23 cellular contexts compared by ENCODE assay signal in the genomic region with DNA sequence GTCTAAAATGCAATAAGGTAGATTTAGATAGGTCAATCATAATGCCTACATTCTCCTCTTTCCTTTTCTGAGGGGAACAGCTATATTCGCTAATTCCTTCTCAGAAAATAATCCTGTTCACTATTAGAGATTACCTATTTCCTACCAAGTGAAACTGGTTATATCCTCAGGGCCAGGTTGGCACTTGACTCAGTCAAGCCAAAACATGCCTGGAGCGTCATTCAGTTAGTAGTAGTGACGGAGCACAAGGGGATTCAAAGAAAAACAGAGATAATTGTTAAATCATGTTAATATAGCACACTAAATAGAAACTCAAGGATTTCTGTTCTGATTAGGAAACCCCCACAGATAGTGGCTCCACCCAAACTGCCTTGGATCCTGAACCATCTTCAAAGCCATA.
"Had no signal": no experiment of that assay in that cellular context is flagged by ENCODE, and none has a peak within 500 bp of the region (broad histone marks: within the 10 kb centered on the region; RNA-seq: fewer than 3 reads in every experiment).

No MANE protein-coding gene starts in this region.

- DNase-seq: activated CD4-positive, alpha-beta T cell treated with anti-CD3 and anti-CD28 coated beads for 4 hours; activated CD8-positive, alpha-beta memory T cell treated with anti-CD3 and anti-CD28 coated beads, Interleukin-2, amount 50 U/mL, for 48 hours; activated CD8-positive, alpha-beta T cell treated with anti-CD3 and anti-CD28 coated beads for 36 hours; activated naive CD4-positive, alpha-beta T cell; activated T-cell treated with anti-CD3 and anti-CD28 coated beads, Interleukin-2, amount 50 U/mL, for 1 hour; brain microvascular endothelial cell; caudate nucleus; IMR-90; Kasumi-1; KBM-7; NCI-H1048; NCI-H1417 treated with DMSO at 0.1 percent for 48 hours; NCI-H1694 treated with DMSO at 0.1 percent for 48 hours; NCI-H2029 treated with DMSO at 0.1 percent for 48 hours; NCI-H226; NCI-H526; NCI-H774; NK-92 treated with Interleukin-12 subunit alpha and Interleukin-12 subunit beta, amount 100 ng/mL, for 24 hours; OCI-M1; RPMI8226; SHP77; SW 1271 had no signal

- H3K27me3 ChIP-seq: brain microvascular endothelial cell, SJSA1 had no signal

- H3K27ac ChIP-seq: brain microvascular endothelial cell, SJSA1 had no signal

- H3K4me3 ChIP-seq: SJSA1 had no signal

- H3K4me1 ChIP-seq: SJSA1 had no signal

- H3K36me3 ChIP-seq: brain microvascular endothelial cell, SJSA1 had no signal

- H3K9me3 ChIP-seq: SJSA1 had no signal
